Comparison of ENCODE assay signal across 9 cellular contexts in genomic region chr1:47437518-47438320, GRCh38. TPM values are rescaled to one million over a fixed set of nuclear protein-coding genes. Genes with fewer than 3 reads are reported as not detected.
A peak's percentile ranks its signal among the peaks of the same experiment; 100 is the strongest.
DNase-seq lines count a peak whose midpoint lies in the region; ATAC-seq, FAIRE-seq and TF ChIP-seq lines count a peak whose summit lies in the region.
"Had no signal": no experiment of that assay in that cellular context is flagged by ENCODE, and none has a peak within 500 bp of the region (broad histone marks: within the 10 kb centered on the region; RNA-seq: fewer than 3 reads in every experiment).

Gene FOXD2 (plus strand): TSS chr1:47438044. CDS start chr1:47438136, 92 bp downstream.

- 0% methylated on average over 21 of the region's 94 CpGs for WGBS in HepG2 (ENCODE audit: low lambda C conversion rate)

- no peaks in the 10 kb centered on the region for H3K36me3 ChIP-seq in colonic mucosa
- H3K36me3 ChIP-seq in HepG2 (replicated peaks in 1 of 2; ENCODE audit: control insufficient read depth in 1 of 2, insufficient read depth in 2 of 2, low read length in 2 of 2): no peaks in the 10 kb centered on the region

- ATAC-seq in GM18909 (IDR thresholded peaks at IDR 0.05; ENCODE audit: poor library complexity, unreplicated experiment): peak; percentile 82
- ATAC-seq in HG03139 (IDR thresholded peaks at IDR 0.05; ENCODE audit: unreplicated experiment): peak; percentile 74
- peak; percentile 89 for ATAC-seq in HepG2

- no peaks in the 10 kb centered on the region for H3K4me1 ChIP-seq in colonic mucosa
- peaks cover 13% of the 10 kb centered on the region for H3K4me1 ChIP-seq in HepG2 (ENCODE audit: insufficient read depth, low read length)

- H3K9me3 ChIP-seq in colonic mucosa: no peaks in the 10 kb centered on the region
- H3K9me3 ChIP-seq in HepG2 (ENCODE audit: low read length): no peaks in the 10 kb centered on the region

- H3K27ac ChIP-seq in colonic mucosa (peak within 1 kb of the TSS; percentile 88), HepG2 (ENCODE audit: extremely low read length, insufficient read depth, low read length) (peak within 1 kb of the TSS; percentile 63)

- TF ChIP-seq CTCF in colonic mucosa (IDR thresholded peaks at IDR 0.05) (peak; percentile 96), HepG2 (CRISPR knock-in tag; IDR thresholded peaks at IDR 0.05) (peak; percentile 84)

- H3K79me2 ChIP-seq in HepG2 (ENCODE audit: insufficient read depth, low read length): no peaks in the 10 kb centered on the region

- DNase-seq in Ammon's horn (ENCODE audit: low spot score) (peak; percentile 69), NCI-H345 (lab: John Stamatoyannopoulos, UW) (peak; percentile 97), colonic mucosa (peak; percentile 96), HepG2 (ENCODE audit: low spot score) (peak; percentile 73)
- DNase-seq in activated CD4-positive, CD25-positive, alpha-beta regulatory T cell treated with anti-CD3 and anti-CD28 coated beads, Interleukin-2, amount 50 U/mL, for 72 hours: peak; percentile 97
- peak; percentile 89 for DNase-seq in stimulated activated CD4-positive, alpha-beta T cell treated with anti-CD3 and anti-CD28 coated beads, Interleukin-4, amount 100 ng/mL, for 24 hours

- 0 out of 2 replicates have a peak, but pooled peaks cover 2% of the 10 kb centered on the region for H4K20me1 ChIP-seq in HepG2 (ENCODE audit: insufficient read depth, low read length)

- intact Hi-C loops in colonic mucosa (cut with DNase I): no loop called here
- intact Hi-C loops in HepG2 (cut with micrococcal nuclease; ENCODE audit: unreplicated experiment): loop anchor here (1.0 kb wide), 1 partner anchor 273 kb away; no protein-coding TSS in a partner anchor

- TF ChIP-seq RAD21 in HepG2 (CRISPR knock-in tag; IDR thresholded peaks at IDR 0.05): peak; percentile 68

- TF ChIP-seq POLR2A in HepG2 (IDR thresholded peaks at IDR 0.05; ENCODE audit: insufficient read depth in 1 of 2, low read depth in 2 of 2, low read length in 2 of 2): peak; percentile 30 to 69; a peak in 3 of 4 replicates

- peak within 1 kb of the TSS; percentile 77 to 95 for H3K9ac ChIP-seq in colonic mucosa (ENCODE audit: low read depth in 2 of 2, low read length in 2 of 2)
- peak within 1 kb of the TSS; percentile 66 for H3K9ac ChIP-seq in HepG2 (ENCODE audit: insufficient read depth, low read depth, low read length)

- CTCF ChIA-PET in HepG2 (lab: Yijun Ruan, JAX; ENCODE audit: low intra/inter-chr PET ratio, low total read pairs): interaction anchor here (0.9 to 3.9 kb wide), 3 partner anchors 53 to 289 kb away, joined by 3 to 34 read pairs (median 3); no protein-coding TSS in a partner anchor

- peak within 1 kb of the TSS; percentile 74 for H3K4me2 ChIP-seq in HepG2 (ENCODE audit: low read depth, low read length)

- TF ChIP-seq EP300 in HepG2 (IDR thresholded peaks at IDR 0.05; ENCODE audit: low read depth in 2 of 2, low read length in 2 of 2) (no peak), HepG2 (CRISPR knock-in tag; IDR thresholded peaks at IDR 0.05; ENCODE audit: borderline replicate concordance) (no peak)

- no peak within 1 kb of the TSS for H2AFZ ChIP-seq in HepG2 (ENCODE audit: low read length)

- peak within 1 kb of the TSS; percentile 71 for H3K4me3 ChIP-seq in colonic mucosa
- peak within 1 kb of the TSS; percentile 58 to 88 (median 78) for H3K4me3 ChIP-seq in HepG2 (replicated peaks in 1 of 3; ENCODE audit: insufficient read depth in 1 of 3, low read depth in 2 of 3, low read length in 3 of 3)

- no peak for FAIRE-seq in HepG2 (lab: Jason Lieb, UNC)
- FAIRE-seq: colon had no signal

- POLR2A ChIA-PET in HepG2 (lab: Yijun Ruan, JAX): interaction anchor here (0.8 to 1.4 kb wide), 14 partner anchors 15 to 481 kb away, joined by 3 to 7 read pairs (median 4); partner anchors contain the start of genes CMPK1 and STIL

- no TSS peak for BruUV-seq in HepG2 (replicated peaks; lab: Mats Ljungman, UMichigan)

- H3K27me3 ChIP-seq in colonic mucosa (peaks cover 18% of the 10 kb centered on the region), HepG2 (ENCODE audit: control insufficient read depth in 1 of 2, insufficient read depth in 2 of 2, low read length in 2 of 2) (peaks cover 4 to 33% of the 10 kb centered on the region in 2 experiments; a peak in 4 of 5 replicates)

- in situ Hi-C loops in HepG2 (cut with HindIII; ENCODE audit: extremely low pct_ligation_motif_present, low pct_unique_long_range_greater_than_20kb): no loop called here

TF ChIP-seq in HepG2, 621 proteins besides CTCF, POLR2A, EP300 and RAD21 (continues in another document):
- no peak for TF ChIP-seq LBX2 (CRISPR knock-in tag; IDR thresholded peaks at IDR 0.05; ENCODE audit: borderline replicate concordance)
- no peak for TF ChIP-seq ZSCAN31 (CRISPR knock-in tag; IDR thresholded peaks at IDR 0.05; ENCODE audit: low read depth)
- 0 out of 2 replicates have a peak, but pooled peaks have one; percentile 29 for TF ChIP-seq GABPA (IDR thresholded peaks at IDR 0.05; ENCODE audit: low read depth, low read length)
- TF ChIP-seq GABPA (CRISPR knock-in tag; IDR thresholded peaks at IDR 0.05; ENCODE audit: low read depth): no peak
- peak; percentile 86; the same call in 1 of the 2 replicates for TF ChIP-seq ZNF710 (CRISPR knock-in tag; IDR thresholded peaks at IDR 0.05; ENCODE audit: borderline replicate concordance)
- TF ChIP-seq, protein P1, sequence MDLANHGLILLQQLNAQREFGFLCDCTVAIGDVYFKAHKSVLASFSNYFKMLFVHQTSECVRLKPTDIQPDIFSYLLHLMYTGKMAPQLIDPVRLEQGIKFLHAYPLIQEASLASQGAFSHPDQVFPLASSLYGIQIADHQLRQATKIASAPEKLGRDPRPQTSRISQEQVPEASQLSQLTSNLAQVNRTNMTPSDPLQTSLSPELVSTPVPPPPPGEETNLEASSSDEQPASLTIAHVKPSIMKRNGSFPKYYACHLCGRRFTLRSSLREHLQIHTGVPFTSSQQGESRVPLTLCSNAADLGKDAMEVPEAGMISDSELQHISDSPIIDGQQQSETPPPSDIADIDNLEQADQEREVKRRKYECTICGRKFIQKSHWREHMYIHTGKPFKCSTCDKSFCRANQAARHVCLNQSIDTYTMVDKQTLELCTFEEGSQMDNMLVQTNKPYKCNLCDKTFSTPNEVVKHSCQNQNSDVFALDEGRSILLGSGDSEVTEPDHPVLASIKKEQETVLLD (CRISPR knock-in tag; IDR thresholded peaks at IDR 0.05; ENCODE audit: low read depth): peak; percentile 79

RNA-seq across cellular contexts. Expression of gene FOXD2, which starts in this region (rescaled TPM):
- total RNA-seq in colonic mucosa (10 to 100 TPM; 22.5 to 25.1 TPM), HepG2 (2016; rRNA removed; fragmentation: Illumina TruSeq; extraction: Trizol) (0.07 and 0.09 TPM in 2 replicates)
- total RNA-seq in HepG2 (2016; cell fraction: cytosol; rRNA removed; fragmentation: Illumina TruSeq; extraction: Trizol; ENCODE audit: low read depth): 0.09 TPM in 1 of 2 replicates, not detected in the other
- 0.04 and 0.09 TPM in 2 replicates for total RNA-seq in HepG2 (2016; cell fraction: insoluble cytoplasmic fraction; rRNA removed; fragmentation: Illumina TruSeq; extraction: Trizol)
- total RNA-seq in HepG2 (2016; cell fraction: membrane; rRNA removed; fragmentation: Illumina TruSeq; extraction: Trizol): 0.09 and 0.10 TPM in 2 replicates
- 0.06 TPM in 1 of 2 replicates, not detected in the other for total RNA-seq in HepG2 (2016; cell fraction: nucleus; rRNA removed; fragmentation: Illumina TruSeq; extraction: Trizol)
- polyA plus RNA-seq in HepG2 (2011; rRNA removed): 0.01 and 0.03 TPM in 2 replicates
- polyA plus RNA-seq in HepG2 (2011; cell fraction: cytosol; rRNA removed): 0.03 and 0.04 TPM in 2 replicates
- 0.03 and 0.10 TPM in 2 replicates for polyA plus RNA-seq in HepG2 (2011; cell fraction: nucleus; rRNA removed)
- 0.29 and 0.32 TPM in 2 replicates for polyA plus RNA-seq in HepG2 (2012)
- 0.02 TPM in 1 of 2 replicates, not detected in the other for polyA plus RNA-seq in HepG2 (2016; cell fraction: cytosol; fragmentation: Illumina TruSeq; extraction: Trizol; ENCODE audit: low read depth)
- polyA plus RNA-seq in HepG2 (2016; cell fraction: insoluble cytoplasmic fraction; fragmentation: Illumina TruSeq; extraction: Trizol; ENCODE audit: low read depth): 0.05 and 0.13 TPM in 2 replicates
- not detected in 2 replicates for polyA plus RNA-seq in HepG2 (2016; cell fraction: membrane; fragmentation: Illumina TruSeq; extraction: Trizol; ENCODE audit: low read depth)
- 0.09 TPM in 1 of 2 replicates, not detected in the other for polyA plus RNA-seq in HepG2 (2016; cell fraction: nucleus; fragmentation: Illumina TruSeq; extraction: Trizol; ENCODE audit: insufficient read depth, low read depth)
- polyA minus RNA-seq in HepG2 (2011; rRNA and poly(A)+ RNA removed; ENCODE audit: low replicate concordance): 0.23 TPM in 1 of 2 replicates, not detected in the other
- polyA minus RNA-seq in HepG2 (2011; cell fraction: cytosol; rRNA and poly(A)+ RNA removed): not detected in 2 replicates
- 0.12 TPM in 1 of 2 replicates, not detected in the other for polyA minus RNA-seq in HepG2 (2011; cell fraction: nucleus; rRNA and poly(A)+ RNA removed)

Comparison
In these comparisons a context has a peak if more than half of its experiments do, and no peak if none do; other contexts are left out.
1. Peak in every context shown above with its lines: DNase-seq, ATAC-seq, H3K4me3 ChIP-seq and H3K27ac ChIP-seq.
2. RNA of gene FOXD2 (total RNA-seq): 22.5 to 25.1 TPM in colonic mucosa; 0.04 to 0.10 TPM in HepG2; every median in the first group is over 10 times any median in the second.
3. Peak in DNase-seq, ATAC-seq, H3K4me3 ChIP-seq, H3K27ac ChIP-seq, H3K9ac ChIP-seq and H3K4me2 ChIP-seq in HepG2; RNA of the gene not detected or under 1 TPM.